14 cellular contexts compared by ENCODE assay signal in genomic region chr6:106247293-106247692, GRCh38.
DNase-seq lines count a peak whose midpoint lies in the region; ATAC-seq, FAIRE-seq and TF ChIP-seq lines count a peak whose summit lies in the region.
"Had no signal": no experiment of that assay in that cellular context is flagged by ENCODE, and none has a peak within 500 bp of the region (broad histone marks: within the 10 kb centered on the region; RNA-seq: fewer than 3 reads in every experiment).

No MANE protein-coding gene starts in this region.

- H3K27ac ChIP-seq in GM12878 (ENCODE audit: control insufficient read depth, insufficient read depth) = peak overlapping the region; percentile 49

- FAIRE-seq in GM12878 (lab: Jason Lieb, UNC) = no peak

- 2% methylated on average over 3 of the region's 3 CpGs for WGBS in GM12878 (ENCODE audit: insufficient coverage, insufficient replicate concordance, low lambda C conversion rate, missing lambda C conversion rate)

- intact Hi-C loops in GM12878 (cut with micrococcal nuclease; ENCODE audit: unreplicated experiment) = no loop called here

- RAD21 ChIA-PET in GM12878 (lab: Charles Lee; ENCODE audit: unreplicated experiment) = no interaction called here

- H3K4me3 ChIP-seq in GM12878 = no peak overlapping the region
- H3K4me3 ChIP-seq: stomach had no signal

- TF ChIP-seq RAD21 in GM12878 (IDR thresholded peaks at IDR 0.05; ENCODE audit: insufficient read depth, low read depth, low read length) = no peak

- H2AFZ ChIP-seq in GM12878 (ENCODE audit: control insufficient read depth, low read depth, low read length) = no peak overlapping the region

- in situ Hi-C loops in GM12878 (cut with MboI) = no loop called here

- peak overlapping the region; percentile 31 for H3K4me2 ChIP-seq in GM12878 (ENCODE audit: control insufficient read depth, insufficient read depth)

- peak; percentile 25 for DNase-seq in EH (ENCODE audit: low read depth)
- peak; percentile 24 for DNase-seq in GM12878 (ENCODE audit: low read depth, low spot score)
- DNase-seq in effector CD8-positive, alpha-beta T cell (lab: John Stamatoyannopoulos, UW) = no peak
- DNase-seq in NCI-H1930 (lab: John Stamatoyannopoulos, UW) = no peak
- DNase-seq: activated CD4-positive, alpha-beta T cell treated with anti-CD3 and anti-CD28 coated beads, Interleukin-2, amount 50 U/mL, for 4 hours; cortex of kidney; EL; NCI-H1092 treated with DMSO at 0.1 percent for 48 hours; stomach; T-helper 17 cell had no signal

- no peaks in the 10 kb centered on the region for H3K27me3 ChIP-seq in GM12878 (replicated peaks in 1 of 2; ENCODE audit: control insufficient read depth in 2 of 2, insufficient read depth in 2 of 2, low read length in 1 of 2)
- H3K27me3 ChIP-seq: stomach had no signal

- SMC1A ChIA-PET in GM12878 (lab: Charles Lee; ENCODE audit: uncharacterized antibody, unreplicated experiment) = interaction anchor here (1.6 kb wide), 1 partner anchor 21 kb away, joined by 4 read pairs; no protein-coding TSS in a partner anchor

- no peaks in the 10 kb centered on the region; the same call in 2 of the 3 replicates for H3K9me3 ChIP-seq in GM12878 (replicated peaks; ENCODE audit: control insufficient read depth, insufficient read depth, low read length)
- H3K9me3 ChIP-seq: stomach had no signal

- no peak overlapping the region for H3K9ac ChIP-seq in GM12878 (ENCODE audit: control insufficient read depth, insufficient read depth, low read length)

- H4K20me1 ChIP-seq in GM12878 (ENCODE audit: control insufficient read depth, insufficient read depth) = no peaks in the 10 kb centered on the region

- no peak for TF ChIP-seq EP300 in GM12878 (IDR thresholded peaks at IDR 0.05; ENCODE audit: borderline replicate concordance in 1 of 2, control insufficient read depth in 1 of 2, low read depth in 2 of 2, low read length in 2 of 2)

- ATAC-seq in GM19395 (IDR thresholded peaks at IDR 0.05; ENCODE audit: unreplicated experiment) (peak; percentile 67), HG03432 (IDR thresholded peaks at IDR 0.05; ENCODE audit: unreplicated experiment) (peak; percentile 50), GM12878 (peak; percentile 29), HG02642 (IDR thresholded peaks at IDR 0.05; ENCODE audit: poor library complexity, unreplicated experiment) (no peak), GM18505 (IDR thresholded peaks at IDR 0.05; ENCODE audit: unreplicated experiment) (no peak)

- CTCF ChIA-PET in GM12878 (lab: Yijun Ruan, JAX) = no interaction called here

- TF ChIP-seq CTCF in GM12878 (IDR thresholded peaks at IDR 0.05 in 2 of 3, conservative IDR thresholded peaks at IDR 0.05 in 1 of 3; ENCODE audit: control insufficient read depth in 2 of 3, extremely low read depth in 1 of 3, insufficient read depth in 1 of 3, low read depth in 3 of 3, low read length in 3 of 3) = no peak

- no peaks in the 10 kb centered on the region; the same call in none of the 2 replicates for H3K79me2 ChIP-seq in GM12878 (ENCODE audit: control insufficient read depth, insufficient read depth, low read length)

- TF ChIP-seq POLR2A in GM12878 (IDR thresholded peaks at IDR 0.05; ENCODE audit: low read depth, low read length) (no peak), GM18505 (IDR thresholded peaks at IDR 0.05; ENCODE audit: borderline replicate concordance, extremely low read depth, insufficient read depth, insufficient read length) (no peak)

- H3K4me1 ChIP-seq in GM12878 (ENCODE audit: control insufficient read depth, insufficient read depth, low read length) = peaks cover 27% of the 10 kb centered on the region

- no peaks in the 10 kb centered on the region; a peak in 1 of 4 replicates for H3K36me3 ChIP-seq in GM12878 (ENCODE audit: control insufficient read depth in 2 of 2, insufficient read depth in 2 of 2, low read length in 1 of 2)

- POLR2A ChIA-PET in GM12878 (lab: Charles Lee) = no interaction called here

- BruUV-seq in GM12878 (replicated peaks; lab: Mats Ljungman, UMichigan) = no TSS peak

TF ChIP-seq in GM12878, 131 proteins besides CTCF, POLR2A, EP300 and RAD21:
- TF ChIP-seq GATAD2B (conservative IDR thresholded peaks at IDR 0.05; ENCODE audit: low read depth) (no peak), ZBED1 (IDR thresholded peaks at IDR 0.05; ENCODE audit: borderline replicate concordance) (no peak), ZZZ3 (IDR thresholded peaks at IDR 0.05; ENCODE audit: control insufficient read depth, insufficient read length, low read depth) (no peak), RUNX3 (IDR thresholded peaks at IDR 0.05; ENCODE audit: low read length) (peak; percentile 54), MEF2B (IDR thresholded peaks at IDR 0.05; ENCODE audit: partially characterized antibody, poor library complexity, severe bottlenecking) (peak; percentile 35), IRF5 (IDR thresholded peaks at IDR 0.05; ENCODE audit: borderline replicate concordance) (no peak), NR2F1 (conservative IDR thresholded peaks at IDR 0.05) (0 out of 2 replicates have a peak, but pooled peaks have one; percentile 21)
- TF ChIP-seq, protein P1, sequence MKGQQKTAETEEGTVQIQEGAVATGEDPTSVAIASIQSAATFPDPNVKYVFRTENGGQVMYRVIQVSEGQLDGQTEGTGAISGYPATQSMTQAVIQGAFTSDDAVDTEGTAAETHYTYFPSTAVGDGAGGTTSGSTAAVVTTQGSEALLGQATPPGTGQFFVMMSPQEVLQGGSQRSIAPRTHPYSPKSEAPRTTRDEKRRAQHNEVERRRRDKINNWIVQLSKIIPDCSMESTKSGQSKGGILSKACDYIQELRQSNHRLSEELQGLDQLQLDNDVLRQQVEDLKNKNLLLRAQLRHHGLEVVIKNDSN (IDR thresholded peaks at IDR 0.05; ENCODE audit: borderline replicate concordance, extremely low read length, insufficient read depth, low read depth, low read length) = no peak

Comparison
In these comparisons a context has a peak if more than half of its experiments do, and no peak if none do; other contexts are left out.
1. DNase-seq: peak in EH (single experiment) and GM12878 (single experiment); none in effector CD8-positive, alpha-beta T cell (single experiment) and NCI-H1930 (0 of 2).
2. ATAC-seq: peak in GM19395 (single experiment), HG03432 (single experiment) and GM12878 (single experiment); none in HG02642 (single experiment) and GM18505 (single experiment).